Comparison of ENCODE assay signal across 8 cellular contexts in genomic region chr17:75455896-75456416, GRCh38. TPM values are rescaled to one million over a fixed set of nuclear protein-coding genes. Genes with fewer than 3 reads are reported as not detected.
A peak's percentile ranks its signal among the peaks of the same experiment; 100 is the strongest.
DNase-seq lines count a peak whose midpoint lies in the region; ATAC-seq, FAIRE-seq and TF ChIP-seq lines count a peak whose summit lies in the region.

No MANE protein-coding gene starts in this region.

- no peak for TF ChIP-seq POLR2A in testis (IDR thresholded peaks at IDR 0.05)
- TF ChIP-seq POLR2A in GM12891 (IDR thresholded peaks at IDR 0.05; ENCODE audit: low read depth, low read length) = no peak; the same call in 1 of the 2 replicates

- peak overlapping the region; percentile 89 for H3K27ac ChIP-seq in angular gyrus (ENCODE audit: low read depth, low read length)
- peak overlapping the region; percentile 81 to 93 for H3K27ac ChIP-seq in testis

- H3K9me3 ChIP-seq in testis = no peaks in the 10 kb centered on the region

- ATAC-seq in HG03095 (IDR thresholded peaks at IDR 0.05; ENCODE audit: unreplicated experiment) (peak; percentile 4), GM18858 (IDR thresholded peaks at IDR 0.05; ENCODE audit: unreplicated experiment) (no peak), HG03039 (IDR thresholded peaks at IDR 0.05; ENCODE audit: unreplicated experiment) (no peak)

- H3K27me3 ChIP-seq in kidney epithelial cell (ENCODE audit: control insufficient read depth, insufficient read depth, low read length) (no peaks in the 10 kb centered on the region), testis (no peaks in the 10 kb centered on the region)

- 1 to 2% methylated on average over 13 of the region's 13 CpGs for WGBS in testis, 2 donors

- H3K4me3 ChIP-seq in GM12875 (ENCODE audit: low read depth, low read length) (peak overlapping the region; percentile 44), kidney epithelial cell (ENCODE audit: low read depth, low read length) (peak overlapping the region; percentile 15), testis (peak overlapping the region; percentile 79 to 81)

- DNase-seq in kidney epithelial cell (ENCODE audit: low read depth) (no peak), testis (no peak), GM12891 (ENCODE audit: insufficient read length, low spot score) (no peak)

- FAIRE-seq in GM12891 (lab: Jason Lieb, UNC) = no peak

- no peaks in the 10 kb centered on the region for H3K36me3 ChIP-seq in kidney epithelial cell (ENCODE audit: control insufficient read depth, insufficient read depth, low read length)
- H3K36me3 ChIP-seq in testis (ENCODE audit: low read depth, missing control alignments) = no peaks in the 10 kb centered on the region

- H3K4me1 ChIP-seq in testis = peaks cover 24% of the 10 kb centered on the region

- TF ChIP-seq CTCF in GM12875 (IDR thresholded peaks at IDR 0.05; ENCODE audit: borderline replicate concordance, insufficient read depth, low read depth, low read length) = no peak
- TF ChIP-seq CTCF in kidney epithelial cell (IDR thresholded peaks at IDR 0.05; ENCODE audit: insufficient read depth, low read length, poor library complexity, severe bottlenecking) = no peak
- no peak for TF ChIP-seq CTCF in testis (IDR thresholded peaks at IDR 0.05)

- intact Hi-C loops in testis (cut with DNase I; ENCODE audit: low total_unique reads) = no loop called here

TF ChIP-seq in GM12891, 5 proteins besides CTCF, POLR2A, EP300 and RAD21:
- TF ChIP-seq POU2F2 (IDR thresholded peaks at IDR 0.05; ENCODE audit: low read depth, low read length) (no peak), PAX5 (IDR thresholded peaks at IDR 0.05; ENCODE audit: insufficient read depth, low read length, severe bottlenecking) (no peak), SPI1 (IDR thresholded peaks at IDR 0.05; ENCODE audit: low read depth, low read length) (no peak), TAF1 (IDR thresholded peaks at IDR 0.05; ENCODE audit: low read depth, low read length) (no peak), POLR2AphosphoS5 (IDR thresholded peaks at IDR 0.05; ENCODE audit: low read depth, low read length) (no peak)

RNA-seq across cellular contexts. Expression of gene TMEM94, which starts 0.5 kb away (rescaled TPM):
- total RNA-seq in kidney epithelial cell (72.7 and 86.4 TPM in 2 replicates), testis (100 to 1,000 TPM; 151 to 171 TPM)
- polyA plus RNA-seq in testis (ENCODE audit: insufficient read depth, low read depth, low replicate concordance) = 128 TPM
- polyA plus RNA-seq in GM12891 (2012; ENCODE audit: low read depth, missing spikeins) = 28.4 TPM

RNA-seq across cellular contexts. Expression of gene GRB2, which starts 50.5 kb away (rescaled TPM):
- 71.9 and 121 TPM in 2 replicates for total RNA-seq in kidney epithelial cell
- 10 to 100 TPM; 61.8 to 78.9 TPM for total RNA-seq in testis
- 54.6 TPM for polyA plus RNA-seq in testis (ENCODE audit: insufficient read depth, low read depth, low replicate concordance)
- 114 TPM for polyA plus RNA-seq in GM12891 (2012; ENCODE audit: low read depth, missing spikeins)

RNA-seq across cellular contexts. Expression of gene CASKIN2, which starts 59.4 kb away (rescaled TPM):
- total RNA-seq in kidney epithelial cell (14.7 and 18.3 TPM in 2 replicates), testis (10 to 100 TPM; 15.6 to 22.6 TPM)
- 16.9 TPM for polyA plus RNA-seq in testis (ENCODE audit: insufficient read depth, low read depth, low replicate concordance)
- 0.04 TPM for polyA plus RNA-seq in GM12891 (2012; ENCODE audit: low read depth, missing spikeins)

Comparison
In these comparisons a context has a peak if more than half of its experiments do, and no peak if none do; other contexts are left out.
1. H3K4me3 ChIP-seq: peak in every context shown above with its lines; median percentile 80 in testis; 44 in GM12875; 15 in kidney epithelial cell.